Comparison of ENCODE assay signal across 8 cellular contexts in genomic region chr19:49451430-49452181, GRCh38.
DNase-seq lines count a peak whose midpoint lies in the region; ATAC-seq and TF ChIP-seq lines count a peak whose summit lies in the region.

Gene PIH1D1, minus strand, starts transcription at chr19:49451814. Its CDS starts 240 bp downstream, at chr19:49451574.

- in situ Hi-C loops in astrocyte of the spinal cord (cut with HindIII; ENCODE audit: low sequenced_read_pairs): no loop called here

- H3K4me3 ChIP-seq in astrocyte of the spinal cord (ENCODE audit: low read depth, low read length): peak within 1 kb of the TSS; percentile 88

- ATAC-seq in GM18502 (IDR thresholded peaks at IDR 0.05; ENCODE audit: poor library complexity, unreplicated experiment) (peak; percentile 68), HG02973 (IDR thresholded peaks at IDR 0.05; ENCODE audit: unreplicated experiment) (peak; percentile 45), GM19463 (IDR thresholded peaks at IDR 0.05; ENCODE audit: unreplicated experiment) (no peak)

- TF ChIP-seq CTCF in astrocyte of the spinal cord (IDR thresholded peaks at IDR 0.05; ENCODE audit: low read depth, low read length): peak; percentile 12

- DNase-seq in NCI-H2029 treated with DMSO at 0.1 percent for 48 hours (lab: John Stamatoyannopoulos, UW) (peak; percentile 99), T-helper 9 cell (peak; percentile 86), astrocyte of the spinal cord (ENCODE audit: low read depth, low spot score) (peak; percentile 99), hippocampal formation (lab: John Stamatoyannopoulos, UW) (peak; percentile 90 to 99), retina (peak; percentile 94)
